Comparison of ENCODE assay signal across 30 cellular contexts in genomic region chr7:45566386-45566785, GRCh38.
"Had no signal": no experiment of that assay in that cellular context is flagged by ENCODE, and none has a peak within 500 bp of the region (broad histone marks: within the 10 kb centered on the region; RNA-seq: fewer than 3 reads in every experiment).

No MANE protein-coding gene starts in this region.

- H3K27ac Mint-ChIP-seq: activated CD4-positive, alpha-beta memory T cell treated with anti-CD3 and anti-CD28 coated beads, Interleukin-2, amount 10 ng/mL, durations not matched to agents 7 days and 5 days; activated CD4-positive, alpha-beta T cell treated with anti-CD3 and anti-CD28 coated beads, Interleukin-2, amount 10 ng/mL, durations not matched to agents 7 days and 5 days; activated naive CD8-positive, alpha-beta T cell; activated T-cell treated with anti-CD3 and anti-CD28 coated beads, Interleukin-2, amount 50 U/mL, for 24 hours; activated T-helper 17 cell treated with anti-CD3 and anti-CD28 coated beads, Interleukin-2, amount 50 U/mL, for 72 hours; WTC11 had no signal

- H3K9me3 Mint-ChIP-seq: activated CD4-positive, alpha-beta memory T cell treated with anti-CD3 and anti-CD28 coated beads, Interleukin-2, amount 10 ng/mL, durations not matched to agents 7 days and 5 days; activated CD4-positive, alpha-beta T cell treated with anti-CD3 and anti-CD28 coated beads, Interleukin-2, amount 10 ng/mL, durations not matched to agents 7 days and 5 days; activated T-cell treated with anti-CD3 and anti-CD28 coated beads, Interleukin-2, amount 50 U/mL, for 24 hours; activated T-helper 17 cell treated with anti-CD3 and anti-CD28 coated beads, Interleukin-2, amount 50 U/mL, for 72 hours had no signal

- H3K4me3 ChIP-seq: body of pancreas, cardiac muscle cell, colonic mucosa, esophagus squamous epithelium, gastroesophageal sphincter had no signal

- H3K27me3 ChIP-seq: body of pancreas, cardiac muscle cell, colonic mucosa, esophagus squamous epithelium, gastroesophageal sphincter had no signal

- H3K36me3 Mint-ChIP-seq: activated naive CD8-positive, alpha-beta T cell; WTC11 had no signal

- ATAC-seq: activated T-helper 17 cell treated with anti-CD3 and anti-CD28 coated beads, Interleukin-2, amount 50 U/mL, for 72 hours; body of pancreas; gastroesophageal sphincter; WTC11 had no signal

- H3K27ac ChIP-seq: body of pancreas, cardiac muscle cell, colonic mucosa, epithelial cell of prostate, esophagus squamous epithelium, gastroesophageal sphincter, VCaP had no signal

- H3K4me3 Mint-ChIP-seq: activated CD4-positive, alpha-beta memory T cell treated with anti-CD3 and anti-CD28 coated beads, Interleukin-2, amount 10 ng/mL, durations not matched to agents 7 days and 5 days; activated CD4-positive, alpha-beta T cell treated with anti-CD3 and anti-CD28 coated beads, Interleukin-2, amount 10 ng/mL, durations not matched to agents 7 days and 5 days; activated naive CD8-positive, alpha-beta T cell; activated T-cell treated with anti-CD3 and anti-CD28 coated beads, Interleukin-2, amount 50 U/mL, for 24 hours; activated T-helper 17 cell treated with anti-CD3 and anti-CD28 coated beads, Interleukin-2, amount 50 U/mL, for 72 hours; WTC11 had no signal

- H3K36me3 ChIP-seq: cardiac muscle cell, colonic mucosa, esophagus squamous epithelium, gastroesophageal sphincter had no signal

- H3K4me1 ChIP-seq: body of pancreas, colonic mucosa had no signal

- H3K4me1 Mint-ChIP-seq: activated CD4-positive, alpha-beta memory T cell treated with anti-CD3 and anti-CD28 coated beads, Interleukin-2, amount 10 ng/mL, durations not matched to agents 7 days and 5 days; activated CD4-positive, alpha-beta T cell treated with anti-CD3 and anti-CD28 coated beads, Interleukin-2, amount 10 ng/mL, durations not matched to agents 7 days and 5 days; activated T-helper 17 cell treated with anti-CD3 and anti-CD28 coated beads, Interleukin-2, amount 50 U/mL, for 72 hours had no signal

- FAIRE-seq: endometrium, endothelial cell of umbilical vein had no signal

- H3K9me3 ChIP-seq: body of pancreas, colonic mucosa, esophagus squamous epithelium, gastroesophageal sphincter had no signal

- DNase-seq: activated CD4-positive, alpha-beta memory T cell treated with anti-CD3 and anti-CD28 coated beads, Interleukin-2, amount 10 ng/mL, durations not matched to agents 7 days and 5 days; activated CD4-positive, alpha-beta T cell treated with anti-CD3 and anti-CD28 coated beads for 1 hour; activated CD4-positive, alpha-beta T cell treated with anti-CD3 and anti-CD28 coated beads for 4 hours; activated CD4-positive, alpha-beta T cell treated with anti-CD3 and anti-CD28 coated beads, Interleukin-2, amount 10 ng/mL, durations not matched to agents 7 days and 5 days; activated CD4-positive, alpha-beta T cell treated with anti-CD3 and anti-CD28 coated beads, Interleukin-2, amount 50 U/mL, for 4 hours; activated effector memory CD4-positive, alpha-beta T cell treated with Interleukin-2 at 50 U/mL for 16 hours; activated gamma-delta T cell treated with Interleukin-2 at 50 U/mL for 16 hours; activated naive CD4-positive, alpha-beta T cell treated with anti-CD3 and anti-CD28 coated beads, Interleukin-2, amount 50 U/mL, for 16 hours; activated naive CD4-positive, alpha-beta T cell treated with Interleukin-2 at 50 U/mL for 16 hours; activated T-cell treated with anti-CD3 and anti-CD28 coated beads for 4 hours; activated T-cell treated with anti-CD3 and anti-CD28 coated beads, Interleukin-2, amount 50 U/mL, for 24 hours; amniotic stem cell; anterior cingulate cortex; body of pancreas; central memory CD4-positive, alpha-beta T cell; cerebellar nuclear complex; colonic mucosa; effector CD8-positive, alpha-beta T cell; esophagus squamous epithelium; foreskin melanocyte; T-helper 2 cell had no signal
